12 cellular contexts compared by ENCODE assay signal in genomic region chr2:84942964-84943421, GRCh38. TPM values are rescaled to one million over a fixed set of nuclear protein-coding genes. Genes with fewer than 3 reads are reported as not detected.
DNase-seq lines count a peak whose midpoint lies in the region; ATAC-seq and TF ChIP-seq lines count a peak whose summit lies in the region.
"Had no signal": no experiment of that assay in that cellular context is flagged by ENCODE, and none has a peak within 500 bp of the region (broad histone marks: within the 10 kb centered on the region; RNA-seq: fewer than 3 reads in every experiment).

No MANE protein-coding gene starts in this region.

- 0 out of 2 replicates have a peak overlapping the region, but pooled peaks have one; percentile 31 for H3K9ac ChIP-seq in SK-N-SH

- POLR2A ChIA-PET in SK-N-SH (lab: Yijun Ruan, JAX), result no interaction called here
- POLR2A ChIA-PET in CD8-positive, alpha-beta T cell (lab: Charles Lee), result no interaction called here

- H4K20me1 ChIP-seq in SK-N-SH (ENCODE audit: insufficient read depth), result no peaks in the 10 kb centered on the region

- no peaks in the 10 kb centered on the region for H3K9me2 ChIP-seq in SK-N-SH

- no peak for TF ChIP-seq EP300 in SK-N-SH (IDR thresholded peaks at IDR 0.05; ENCODE audit: borderline replicate concordance in 1 of 2, low read depth in 1 of 2, low read length in 1 of 2)

- H3K27ac Mint-ChIP-seq in IgD-negative memory B cell, result peak overlapping the region; percentile 89 to 90 (median 90)
- no peak overlapping the region for H3K27ac Mint-ChIP-seq in CD8-positive, alpha-beta T cell

- peaks cover 0 to 9% of the 10 kb centered on the region in 2 experiments; a peak in 1 of 4 replicates for H3K4me1 ChIP-seq in SK-N-SH (ENCODE audit: control insufficient read depth in 1 of 2, insufficient read depth in 2 of 2, low read depth in 1 of 2, low read length in 1 of 2)
- H3K4me1 ChIP-seq in CD8-positive, alpha-beta T cell (ENCODE audit: insufficient read depth, low read length), result peaks cover 44% of the 10 kb centered on the region

- no peak for DNase-seq in SK-N-SH
- DNase-seq in germinal center (ENCODE audit: low spot score), result peak; percentile 52
- DNase-seq in CD8-positive, alpha-beta T cell, result no peak
- DNase-seq in Right ventricle myocardium inferior (ENCODE audit: missing footprints), result no peak
- no peak for DNase-seq in NCI-H1436 treated with DMSO at 0.1 percent for 48 hours (lab: John Stamatoyannopoulos, UW)
- DNase-seq: amygdala, NCI-H1417 treated with DMSO at 0.1 percent for 48 hours had no signal

- H3K9me3 ChIP-seq in SK-N-SH, result no peaks in the 10 kb centered on the region
- no peaks in the 10 kb centered on the region for H3K9me3 ChIP-seq in CD8-positive, alpha-beta T cell (ENCODE audit: low read length)
- H3K9me3 ChIP-seq: A549 had no signal

- TF ChIP-seq RAD21 in SK-N-SH (IDR thresholded peaks at IDR 0.05; ENCODE audit: low read length), result no peak

- H3K36me3 ChIP-seq in SK-N-SH (replicated peaks in 1 of 2; ENCODE audit: control insufficient read depth in 1 of 2, insufficient read depth in 2 of 2, low read length in 1 of 2), result no peaks in the 10 kb centered on the region
- no peaks in the 10 kb centered on the region for H3K36me3 ChIP-seq in CD8-positive, alpha-beta T cell (ENCODE audit: insufficient read depth, low read length)

- H3K4me1 Mint-ChIP-seq in IgD-negative memory B cell, result peaks cover 51 to 54% (median 52%) of the 10 kb centered on the region in 3 donors
- peaks cover 46% of the 10 kb centered on the region for H3K4me1 Mint-ChIP-seq in CD8-positive, alpha-beta T cell (ENCODE audit: low read depth)

- H3K36me3 Mint-ChIP-seq in IgD-negative memory B cell, result no peaks in the 10 kb centered on the region
- H3K36me3 Mint-ChIP-seq in CD8-positive, alpha-beta T cell, result no peaks in the 10 kb centered on the region

- H3K4me2 ChIP-seq in SK-N-SH, result 0 out of 2 replicates have a peak overlapping the region, but pooled peaks have one; percentile 23
- H3K4me2 ChIP-seq: A549 had no signal

- no peak for TF ChIP-seq CTCF in SK-N-SH (IDR thresholded peaks at IDR 0.05)
- TF ChIP-seq CTCF in CD8-positive, alpha-beta T cell (IDR thresholded peaks at IDR 0.05), result no peak

- no peak overlapping the region for H3K27ac ChIP-seq in SK-N-SH (ENCODE audit: low read depth in 2 of 2, low read length in 1 of 2)
- no peak overlapping the region for H3K27ac ChIP-seq in CD8-positive, alpha-beta T cell (ENCODE audit: low read depth, low read length)
- H3K27ac ChIP-seq: A549 had no signal

- H3F3A ChIP-seq in SK-N-SH (replicated peaks; ENCODE audit: insufficient read depth), result peaks cover 7% of the 10 kb centered on the region

- no peak for ATAC-seq in SK-N-SH treated with all-trans-retinoic acid at 6 μM for 48 hours
- peak; percentile 29 for ATAC-seq in GM21786 (IDR thresholded peaks at IDR 0.05; ENCODE audit: unreplicated experiment)
- no peak for ATAC-seq in CD8-positive, alpha-beta T cell
- ATAC-seq in Right ventricle myocardium inferior, result no peak
- ATAC-seq: A549, left lobe of liver had no signal

- no peak overlapping the region for H3K4me3 ChIP-seq in SK-N-SH (ENCODE audit: low read depth in 2 of 2, low read length in 1 of 2)
- no peak overlapping the region for H3K4me3 ChIP-seq in CD8-positive, alpha-beta T cell (ENCODE audit: low read depth, low read length)
- H3K4me3 ChIP-seq: A549 had no signal

- H3K27me3 ChIP-seq in SK-N-SH (ENCODE audit: insufficient read depth), result no peaks in the 10 kb centered on the region
- no peaks in the 10 kb centered on the region for H3K27me3 ChIP-seq in CD8-positive, alpha-beta T cell (ENCODE audit: insufficient read depth, low read length)

- no peaks in the 10 kb centered on the region for H3K9me3 Mint-ChIP-seq in IgD-negative memory B cell
- no peaks in the 10 kb centered on the region for H3K9me3 Mint-ChIP-seq in CD8-positive, alpha-beta T cell

- H3K4me3 Mint-ChIP-seq in IgD-negative memory B cell, result peak overlapping the region in 3 of 4 donors; percentile 14 to 79 (median 66)
- H3K4me3 Mint-ChIP-seq in CD8-positive, alpha-beta T cell, result no peak overlapping the region

- WGBS in SK-N-SH (ENCODE audit: low lambda C conversion rate), result 88% methylated on average over 4 of the region's 4 CpGs

- no peak overlapping the region for H2AFZ ChIP-seq in SK-N-SH (ENCODE audit: low read depth)

- intact Hi-C loops in CD8-positive, alpha-beta T cell (cut with DNase I, micrococcal nuclease), result no loop called here
- intact Hi-C loops in Right ventricle myocardium inferior (cut with DNase I), result no loop called here

- peaks cover 2% of the 10 kb centered on the region for H3K27me3 Mint-ChIP-seq in IgD-negative memory B cell
- H3K27me3 Mint-ChIP-seq in CD8-positive, alpha-beta T cell (ENCODE audit: low read depth), result no peaks in the 10 kb centered on the region

- CTCF ChIA-PET in SK-N-SH (lab: Yijun Ruan, JAX), result interaction anchor here (0.7 to 9.0 kb wide), 5 partner anchors 17 to 356 kb away, joined by 3 to 78 read pairs (median 3); no protein-coding TSS in a partner anchor
- CTCF ChIA-PET in CD8-positive, alpha-beta T cell (lab: Charles Lee), result interaction anchor here (1.5 to 4.9 kb wide), 3 partner anchors 11 to 17 kb away, joined by 3 to 31 read pairs (median 28); no protein-coding TSS in a partner anchor

- H3K79me2 ChIP-seq in SK-N-SH (ENCODE audit: insufficient read depth), result no peaks in the 10 kb centered on the region

TF ChIP-seq in SK-N-SH, 30 proteins besides CTCF, POLR2A, EP300 and RAD21:
- TF ChIP-seq SIN3A (IDR thresholded peaks at IDR 0.05; ENCODE audit: borderline replicate concordance, low read depth, low read length), result no peak
- no peak for TF ChIP-seq NFIC (IDR thresholded peaks at IDR 0.05; ENCODE audit: borderline replicate concordance)
- no peak for TF ChIP-seq EZH2phosphoT487 (IDR thresholded peaks at IDR 0.05; ENCODE audit: borderline replicate concordance, low read depth)

TF ChIP-seq in SK-N-SH treated with all-trans-retinoic acid at 6 μM for 48 hours, 23 proteins besides CTCF, POLR2A, EP300 and RAD21:
- TF ChIP-seq TCF4 (CRISPR knock-in tag; IDR thresholded peaks at IDR 0.05; ENCODE audit: borderline replicate concordance) (no peak), ISL1 (CRISPR knock-in tag; IDR thresholded peaks at IDR 0.05) (no peak)
TF ChIP-seq in SK-N-SH treated with all-trans-retinoic acid at 6 μM for 48 hours: peak in this region for 0.

RNA-seq across cellular contexts. Expression of gene KCMF1, which starts 28.0 kb away (rescaled TPM):
- polyA plus RNA-seq in SK-N-SH (2012; rRNA removed), result 37.0 and 51.2 TPM in 2 replicates
- polyA plus RNA-seq in SK-N-SH (2012; cell fraction: cytosol; rRNA removed), result 51.9 and 60.8 TPM in 2 replicates
- polyA plus RNA-seq in SK-N-SH (2012; cell fraction: nucleus; rRNA removed), result 13.7 and 27.2 TPM in 2 replicates
- polyA plus RNA-seq in IgD-negative memory B cell, result 17.6 TPM
- 10 to 100 TPM; 85.3 to 89.5 TPM for total RNA-seq in CD8-positive, alpha-beta T cell
- 87.5 TPM for total RNA-seq in Right ventricle myocardium inferior

RNA-seq across cellular contexts. Expression of gene TMSB10, which starts 37.5 kb away (rescaled TPM):
- polyA plus RNA-seq in SK-N-SH (2012; rRNA removed) (3,924 and 7,920 TPM in 2 replicates), IgD-negative memory B cell (6,394 TPM)
- polyA plus RNA-seq in SK-N-SH (2012; cell fraction: cytosol; rRNA removed), result 5,618 and 8,173 TPM in 2 replicates
- polyA plus RNA-seq in SK-N-SH (2012; cell fraction: nucleus; rRNA removed), result 1,784 and 3,464 TPM in 2 replicates
- 1,000 to 10,000 TPM; 1,479 to 1,577 TPM for total RNA-seq in CD8-positive, alpha-beta T cell
- 571 TPM for total RNA-seq in Right ventricle myocardium inferior
